ENCODE assay signal across 22 cellular contexts in genomic region chrX:133405498-133406180, GRCh38. TPM values are rescaled to one million over a fixed set of nuclear protein-coding genes. Genes with fewer than 3 reads are reported as not detected.
"Had no signal": no experiment of that assay in that cellular context is flagged by ENCODE, and none has a peak within 500 bp of the region (broad histone marks: within the 10 kb centered on the region; RNA-seq: fewer than 3 reads in every experiment).

No MANE protein-coding gene starts in this region.

- DNase-seq: dermis blood vessel endothelial cell; gastrocnemius medialis; islet precursor cell; left ventricle myocardium inferior; lower lobe of right lung; midbrain; naive thymus-derived CD4-positive, alpha-beta T cell; psoas muscle; retina; right lobe of liver; spleen; stimulated activated CD4-positive, alpha-beta T cell treated with anti-CD3 and anti-CD28 coated beads, Interleukin-15, amount 100 ng/mL, for 24 hours; stimulated activated CD4-positive, alpha-beta T cell treated with anti-CD3 and anti-CD28 coated beads, Interleukin-1b, Interleukin-23, amount 100 ng/mL, for 48 hours; stimulated activated CD4-positive, alpha-beta T cell treated with anti-CD3 and anti-CD28 coated beads, Interleukin-4, amount 100 ng/mL, for 24 hours; stimulated activated naive CD8-positive, alpha-beta T cell treated with anti-CD3 and anti-CD28 coated beads, Interleukin-15, amount 100 ng/mL, for 72 hours; testis; upper lobe of right lung had no signal

- H3K4me3 Mint-ChIP-seq: memory B cell; naive thymus-derived CD4-positive, alpha-beta T cell; stimulated activated memory B cell treated with anti-CD40 and anti-IgM and Interleukin-4, amounts not matched to agents 10 μg/mL and 1 μg/mL and 100 μg/mL, for 72 hours; stimulated activated naive CD8-positive, alpha-beta T cell treated with anti-CD3 and anti-CD28 coated beads, Interleukin-15, amount 100 ng/mL, for 72 hours had no signal

- H3K27me3 ChIP-seq: gastrocnemius medialis, neutrophil, right lobe of liver, spleen, testis, tibial nerve, upper lobe of right lung, vagina had no signal

- H3K27me3 Mint-ChIP-seq: memory B cell; stimulated activated memory B cell treated with anti-CD40 and anti-IgM and Interleukin-4, amounts not matched to agents 10 μg/mL and 1 μg/mL and 100 μg/mL, for 72 hours had no signal

- ATAC-seq: gastrocnemius medialis; lower lobe of right lung; naive thymus-derived CD4-positive, alpha-beta T cell; right lobe of liver; stimulated activated memory B cell treated with anti-CD40 and anti-IgM and Interleukin-4, amounts not matched to agents 10 μg/mL and 1 μg/mL and 100 μg/mL, for 72 hours; stimulated activated naive CD8-positive, alpha-beta T cell treated with anti-CD3 and anti-CD28 coated beads, Interleukin-15, amount 100 ng/mL, for 72 hours; upper lobe of right lung had no signal

- H3K4me1 ChIP-seq: left ventricle myocardium inferior, lower lobe of right lung, right lobe of liver, spleen, testis, upper lobe of right lung, vagina had no signal

- H3K9me3 ChIP-seq: gastrocnemius medialis, left ventricle myocardium inferior, lower lobe of right lung, neutrophil, psoas muscle, right lobe of liver, spleen, testis, tibial nerve, upper lobe of right lung, vagina had no signal

- H3K36me3 ChIP-seq: gastrocnemius medialis, left ventricle myocardium inferior, lower lobe of right lung, neutrophil, right lobe of liver, spleen, tibial nerve, upper lobe of right lung, vagina had no signal

- H3K27ac Mint-ChIP-seq: memory B cell; naive thymus-derived CD4-positive, alpha-beta T cell; stimulated activated memory B cell treated with anti-CD40 and anti-IgM and Interleukin-4, amounts not matched to agents 10 μg/mL and 1 μg/mL and 100 μg/mL, for 72 hours; stimulated activated naive CD8-positive, alpha-beta T cell treated with anti-CD3 and anti-CD28 coated beads, Interleukin-15, amount 100 ng/mL, for 72 hours had no signal

- H3K36me3 Mint-ChIP-seq: memory B cell; naive thymus-derived CD4-positive, alpha-beta T cell; stimulated activated memory B cell treated with anti-CD40 and anti-IgM and Interleukin-4, amounts not matched to agents 10 μg/mL and 1 μg/mL and 100 μg/mL, for 72 hours had no signal

- H3K4me3 ChIP-seq: gastrocnemius medialis, left ventricle myocardium inferior, lower lobe of right lung, psoas muscle, right lobe of liver, spleen, testis, tibial nerve, upper lobe of right lung, vagina had no signal

- H3K4me1 Mint-ChIP-seq: memory B cell; stimulated activated memory B cell treated with anti-CD40 and anti-IgM and Interleukin-4, amounts not matched to agents 10 μg/mL and 1 μg/mL and 100 μg/mL, for 72 hours had no signal

- H3K9me3 Mint-ChIP-seq: memory B cell; stimulated activated memory B cell treated with anti-CD40 and anti-IgM and Interleukin-4, amounts not matched to agents 10 μg/mL and 1 μg/mL and 100 μg/mL, for 72 hours; stimulated activated naive CD8-positive, alpha-beta T cell treated with anti-CD3 and anti-CD28 coated beads, Interleukin-15, amount 100 ng/mL, for 72 hours had no signal

- H3K27ac ChIP-seq: gastrocnemius medialis, left ventricle myocardium inferior, lower lobe of right lung, neutrophil, psoas muscle, right lobe of liver, spleen, testis, tibial nerve, upper lobe of right lung, vagina had no signal

RNA-seq across cellular contexts. Expression of gene GPC4, which starts 9.7 kb away (rescaled TPM):
- polyA plus RNA-seq: naive thymus-derived CD4-positive, alpha-beta T cell had no signal
